8 cellular contexts compared by ENCODE assay signal in the genomic region with DNA sequence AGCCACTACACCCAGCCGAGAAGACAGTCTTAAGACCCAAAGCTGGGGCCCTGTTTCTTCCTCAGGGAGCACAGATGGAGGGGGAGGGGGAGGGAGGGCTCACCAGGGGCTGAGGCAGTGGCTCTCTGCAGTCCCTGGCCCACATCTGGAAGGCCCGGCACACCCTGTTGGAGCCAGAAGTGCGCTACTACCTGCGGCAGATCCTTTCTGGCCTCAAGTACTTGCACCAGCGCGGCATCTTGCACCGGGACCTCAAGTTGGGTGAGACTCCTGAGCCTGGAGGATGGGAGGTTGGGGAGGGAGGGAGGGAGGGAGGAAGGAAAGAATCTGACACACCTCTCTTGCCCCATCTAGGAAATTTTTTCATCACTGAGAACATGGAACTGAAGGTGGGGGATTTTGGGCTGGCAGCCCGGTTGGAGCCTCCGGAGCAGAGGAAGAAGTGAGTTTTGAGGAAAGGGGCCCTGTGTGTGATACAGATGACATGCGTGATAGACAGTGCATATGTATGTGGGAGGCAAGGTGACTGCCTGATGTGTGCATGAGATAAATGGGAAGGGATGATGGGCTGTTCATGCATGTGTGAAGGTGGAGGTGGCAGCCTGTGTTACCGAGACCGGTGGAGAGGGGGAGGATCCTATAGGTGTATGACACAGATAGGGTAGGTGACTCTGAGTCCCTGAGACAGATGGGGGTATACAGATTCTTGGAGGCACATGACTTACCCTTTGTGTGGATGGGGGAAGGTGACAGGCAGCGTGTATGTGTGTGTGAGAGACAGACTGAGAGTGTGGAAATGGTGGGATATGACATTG. TPM values are rescaled to one million over a fixed set of nuclear protein-coding genes. Genes with fewer than 3 reads are reported as not detected.
DNase-seq lines count a peak whose midpoint lies in the region; ATAC-seq, FAIRE-seq and TF ChIP-seq lines count a peak whose summit lies in the region.

No MANE protein-coding gene starts in this region.

- H4K8ac ChIP-seq in mesenchymal stem cell (ENCODE audit: low read length), result no peak overlapping the region

- H3K36me3 ChIP-seq in GM12878 (ENCODE audit: control insufficient read depth in 2 of 2, insufficient read depth in 2 of 2, low read length in 1 of 2) (peaks cover 6 to 9% of the 10 kb centered on the region in 2 experiments), mesenchymal stem cell (ENCODE audit: control insufficient read depth in 1 of 2, insufficient read depth in 2 of 2, low read depth in 1 of 2, low read length in 2 of 2) (peaks cover 49 to 50% of the 10 kb centered on the region in 2 experiments), thymus (ENCODE audit: control insufficient read depth, insufficient read depth) (peaks cover 36% of the 10 kb centered on the region)

- DNase-seq in activated CD4-positive, alpha-beta T cell treated with anti-CD3 and anti-CD28 coated beads for 4 hours, result peak; percentile 54 to 58
- no peak for DNase-seq in activated CD4-positive, alpha-beta T cell treated with anti-CD3 and anti-CD28 coated beads for 1 hour
- no peak for DNase-seq in GM12878 (ENCODE audit: low read depth, low spot score)
- peak; percentile 38 for DNase-seq in mesenchymal stem cell
- DNase-seq in NCI-H1417 (lab: John Stamatoyannopoulos, UW), result no peak
- DNase-seq in cerebellum (ENCODE audit: low spot score), result no peak
- DNase-seq in GDM1 (lab: John Stamatoyannopoulos, UW), result no peak

- 31% methylated on average over 10 of the region's 13 CpGs for WGBS in GM12878 (ENCODE audit: insufficient coverage, insufficient replicate concordance, low lambda C conversion rate, missing lambda C conversion rate)
- WGBS in mesenchymal stem cell, result 71% methylated on average over 10 of the region's 13 CpGs
- 87% methylated on average over 13 of the region's 13 CpGs for WGBS in thymus

- POLR2A ChIA-PET in GM12878 (lab: Charles Lee), result interaction anchor here (0.6 to 6.9 kb wide), 10 partner anchors 7 to 693 kb away, joined by 4 to 59 read pairs (median 8); a partner anchor contains a TSS

- no peaks in the 10 kb centered on the region for H4K20me1 ChIP-seq in GM12878 (ENCODE audit: control insufficient read depth, insufficient read depth)

- H3K9me3 ChIP-seq in GM12878 (replicated peaks; ENCODE audit: control insufficient read depth, insufficient read depth, low read length) (no peaks in the 10 kb centered on the region), mesenchymal stem cell (ENCODE audit: control insufficient read depth, low read length) (no peaks in the 10 kb centered on the region), thymus (ENCODE audit: control insufficient read depth) (no peaks in the 10 kb centered on the region)

- TF ChIP-seq RAD21 in GM12878 (IDR thresholded peaks at IDR 0.05; ENCODE audit: insufficient read depth, low read depth, low read length), result no peak

- peak overlapping the region in 1 of 2 experiments; percentile 80 for H3K14ac ChIP-seq in mesenchymal stem cell (ENCODE audit: low read length in 2 of 2)

- intact Hi-C loops in GM12878 (cut with micrococcal nuclease; ENCODE audit: unreplicated experiment), result no loop called here

- no peak for ATAC-seq in GM12878

- RAD21 ChIA-PET in GM12878 (lab: Charles Lee; ENCODE audit: unreplicated experiment), result interaction anchor here (1.9 to 2.1 kb wide), 3 partner anchors 12 to 26 kb away, joined by 6 to 23 read pairs (median 18); a partner anchor contains a TSS

- no peak for TF ChIP-seq CTCF in GM12878 (IDR thresholded peaks at IDR 0.05 in 2 of 3, conservative IDR thresholded peaks at IDR 0.05 in 1 of 3; ENCODE audit: control insufficient read depth in 2 of 3, extremely low read depth in 1 of 3, insufficient read depth in 1 of 3, low read depth in 3 of 3, low read length in 3 of 3)

- H3K4me3 ChIP-seq in GM12878 (peak overlapping the region; percentile 94), mesenchymal stem cell (ENCODE audit: insufficient read depth in 1 of 2, low read depth in 1 of 2, low read length in 2 of 2) (peak overlapping the region; percentile 47 to 90), thymus (ENCODE audit: low read length) (peak overlapping the region; percentile 24)

- no peak overlapping the region for H2BK5ac ChIP-seq in mesenchymal stem cell (ENCODE audit: low read depth, low read length, poor library complexity, severe bottlenecking)

- H2AFZ ChIP-seq in GM12878 (ENCODE audit: control insufficient read depth, low read depth, low read length) (no peak overlapping the region), mesenchymal stem cell (ENCODE audit: low read depth, low read length) (no peak overlapping the region)

- TF ChIP-seq POLR2A in GM12878 (IDR thresholded peaks at IDR 0.05; ENCODE audit: low read depth, low read length), result peak; percentile 32; the same call in 1 of the 2 replicates

- H2AK5ac ChIP-seq in mesenchymal stem cell (ENCODE audit: low read length, severe bottlenecking), result no peak overlapping the region

- no peak for FAIRE-seq in GM12878 (lab: Jason Lieb, UNC)

- peaks cover 7% of the 10 kb centered on the region for H3K79me1 ChIP-seq in mesenchymal stem cell (replicated peaks; ENCODE audit: low read length, poor library complexity, severe bottlenecking)

- H3K79me2 ChIP-seq in GM12878 (ENCODE audit: control insufficient read depth, insufficient read depth, low read length), result peaks cover 21% of the 10 kb centered on the region

- peak overlapping the region in 1 of 2 experiments; percentile 10 for H3K23ac ChIP-seq in mesenchymal stem cell (ENCODE audit: low read length in 2 of 2)

- H2BK120ac ChIP-seq in mesenchymal stem cell (ENCODE audit: low read depth, low read length), result no peak overlapping the region

- TSS peak; percentile 78 for BruUV-seq in GM12878 (replicated peaks; lab: Mats Ljungman, UMichigan)

- no peak overlapping the region for H4K91ac ChIP-seq in mesenchymal stem cell (ENCODE audit: low read length)

- no peak for TF ChIP-seq EP300 in GM12878 (IDR thresholded peaks at IDR 0.05; ENCODE audit: borderline replicate concordance in 1 of 2, control insufficient read depth in 1 of 2, low read depth in 2 of 2, low read length in 2 of 2)

- peak overlapping the region in 1 of 2 experiments; percentile 22 for H3K18ac ChIP-seq in mesenchymal stem cell (ENCODE audit: low read depth in 1 of 2, low read length in 2 of 2)

- peaks cover 18% of the 10 kb centered on the region for H3K4me1 ChIP-seq in GM12878 (ENCODE audit: control insufficient read depth, insufficient read depth, low read length)
- H3K4me1 ChIP-seq in mesenchymal stem cell (ENCODE audit: control insufficient read depth, insufficient read depth, low read depth, low read length), result peaks cover 48% of the 10 kb centered on the region
- peaks cover 3% of the 10 kb centered on the region for H3K4me1 ChIP-seq in thymus (ENCODE audit: control insufficient read depth, insufficient read depth, low read length)

- no peak overlapping the region; the same call in 1 of the 2 replicates for H3K9ac ChIP-seq in GM12878 (ENCODE audit: control insufficient read depth, insufficient read depth, low read length)
- H3K9ac ChIP-seq in mesenchymal stem cell (ENCODE audit: low read length), result peak overlapping the region; percentile 94

- H2BK12ac ChIP-seq in mesenchymal stem cell (ENCODE audit: low read length in 2 of 2), result peak overlapping the region in 1 of 2 experiments; percentile 35

- no peak overlapping the region for H2BK15ac ChIP-seq in mesenchymal stem cell (ENCODE audit: low read depth, poor library complexity, severe bottlenecking)

- H3K4ac ChIP-seq in mesenchymal stem cell (ENCODE audit: low read depth in 1 of 2, low read length in 2 of 2), result peak overlapping the region in 1 of 2 experiments; percentile 47

- H3K27ac ChIP-seq in GM12878 (ENCODE audit: control insufficient read depth, insufficient read depth) (peak overlapping the region; percentile 43; the same call in 1 of the 2 replicates), mesenchymal stem cell (ENCODE audit: low read length, poor library complexity, severe bottlenecking) (no peak overlapping the region), thymus (ENCODE audit: low read depth) (peak overlapping the region; percentile 21)

- SMC1A ChIA-PET in GM12878 (lab: Charles Lee; ENCODE audit: uncharacterized antibody, unreplicated experiment), result interaction anchor here (0.7 to 1.7 kb wide), 3 partner anchors 8 to 210 kb away, joined by 3 to 10 read pairs (median 8); a partner anchor contains a TSS

- in situ Hi-C loops in GM12878 (cut with MboI), result no loop called here

- peak overlapping the region; percentile 80 for H3K4me2 ChIP-seq in GM12878 (ENCODE audit: control insufficient read depth, insufficient read depth)
- peak overlapping the region; percentile 72 for H3K4me2 ChIP-seq in mesenchymal stem cell (ENCODE audit: low read length, poor library complexity, severe bottlenecking)

- CTCF ChIA-PET in GM12878 (lab: Yijun Ruan, JAX), result interaction anchor here (3.2 to 3.5 kb wide), 2 partner anchors 7 to 17 kb away, joined by 45 to 47 read pairs; a partner anchor contains a TSS

- H3K27me3 ChIP-seq in GM12878 (replicated peaks in 1 of 2; ENCODE audit: control insufficient read depth in 2 of 2, insufficient read depth in 2 of 2, low read length in 1 of 2) (no peaks in the 10 kb centered on the region), mesenchymal stem cell (ENCODE audit: control insufficient read depth in 1 of 2, insufficient read depth in 1 of 2, low read length in 2 of 2) (no peaks in the 10 kb centered on the region), thymus (ENCODE audit: control insufficient read depth, insufficient read depth) (no peaks in the 10 kb centered on the region)

RNA-seq across cellular contexts. Expression of a gene that starts 1.5 kb away (rescaled TPM):
- total RNA-seq in GM12878 (2013; cell fraction: nucleolus; rRNA removed), result 46.1 and 49.0 TPM in 2 replicates
- total RNA-seq in GM12878 (2014; rRNA removed) (19.9 and 23.1 TPM in 2 replicates), GM12878 (2014; rRNA removed; fragmentation: Illumina TruSeq; extraction: Trizol) (8.1 and 9.0 TPM in 2 replicates), GM12878 (2021) (16.5 and 20.9 TPM in 2 replicates), cerebellum (14.3 TPM)
- 5.7 TPM for polyA plus RNA-seq in GM12878 (2011; ENCODE audit: low read depth)
- polyA plus RNA-seq in GM12878 (2011; rRNA removed) (6.4 and 11.6 TPM in 2 replicates), GM12878 (2014; fragmentation: Illumina TruSeq; extraction: Trizol) (5.4 and 9.3 TPM in 2 replicates), GM12878 (2014; fragmentation: Nextera tagmentation; extraction: Ambion mirVana) (1 to 10 TPM; 1.5 to 1.9 TPM), GM12878 (2014; rRNA removed) (23.2 and 29.2 TPM in 2 replicates), GM12878 (2016; fragmentation: Nextera tagmentation; extraction: Ambion mirVana) (10 to 100 TPM; 12.5 to 17.5 TPM), thymus (32.9 TPM)
- polyA plus RNA-seq in GM12878 (2011; cell fraction: cytosol; rRNA removed), result 15.5 and 18.4 TPM in 2 replicates
- polyA plus RNA-seq in GM12878 (2011; cell fraction: nucleus; rRNA removed), result 86.8 and 98.6 TPM in 2 replicates
- 12.9 and 13.7 TPM in 2 replicates for polyA plus RNA-seq in GM12878 (2012)
- 10.7 and 18.8 TPM in 2 replicates for polyA minus RNA-seq in GM12878 (2011; rRNA and poly(A)+ RNA removed)
- 7.9 and 8.8 TPM in 2 replicates for polyA minus RNA-seq in GM12878 (2011; cell fraction: cytosol; rRNA and poly(A)+ RNA removed)
- 30.6 and 52.9 TPM in 2 replicates for polyA minus RNA-seq in GM12878 (2011; cell fraction: nucleus; rRNA and poly(A)+ RNA removed)
- polyA plus RNA-seq in mesenchymal stem cell (2013, experiment 1 of 2), result 28.1 TPM
- polyA plus RNA-seq in mesenchymal stem cell (2013, experiment 2 of 2), result 26.8 TPM

RNA-seq across cellular contexts. Expression of a gene that starts 5.5 kb away (rescaled TPM):
- total RNA-seq in GM12878 (2013; cell fraction: nucleolus; rRNA removed), result 1.3 TPM in 1 of 2 replicates, not detected in the other
- total RNA-seq in GM12878 (2014; rRNA removed) (not detected in 2 replicates), GM12878 (2014; rRNA removed; fragmentation: Illumina TruSeq; extraction: Trizol) (not detected in 2 replicates), GM12878 (2021) (0.28 and 0.45 TPM in 2 replicates), cerebellum (not detected)
- not detected for polyA plus RNA-seq in GM12878 (2011; ENCODE audit: low read depth)
- polyA plus RNA-seq in GM12878 (2011; rRNA removed) (not detected in 2 replicates), GM12878 (2014; fragmentation: Illumina TruSeq; extraction: Trizol) (not detected in 2 replicates), GM12878 (2014; fragmentation: Nextera tagmentation; extraction: Ambion mirVana) (not detected), GM12878 (2014; rRNA removed) (not detected in 2 replicates), GM12878 (2016; fragmentation: Nextera tagmentation; extraction: Ambion mirVana) (under 1 TPM in 1 of 2 experiments, not detected in 1; 0.23 TPM), thymus (0.09 TPM)
- 0.10 TPM in 1 of 2 replicates, not detected in the other for polyA plus RNA-seq in GM12878 (2011; cell fraction: cytosol; rRNA removed)
- polyA plus RNA-seq in GM12878 (2011; cell fraction: nucleus; rRNA removed), result 0.22 TPM in 1 of 2 replicates, not detected in the other
- not detected in 2 replicates for polyA plus RNA-seq in GM12878 (2012)
- not detected in 2 replicates for polyA minus RNA-seq in GM12878 (2011; rRNA and poly(A)+ RNA removed)
- polyA minus RNA-seq in GM12878 (2011; cell fraction: cytosol; rRNA and poly(A)+ RNA removed), result not detected in 2 replicates
- polyA minus RNA-seq in GM12878 (2011; cell fraction: nucleus; rRNA and poly(A)+ RNA removed), result 0.57 and 0.60 TPM in 2 replicates
- polyA plus RNA-seq in mesenchymal stem cell (2013, experiment 1 of 2), result 0.08 TPM
- 0.11 TPM for polyA plus RNA-seq in mesenchymal stem cell (2013, experiment 2 of 2)

RNA-seq across cellular contexts. Expression of a gene that starts 6.6 kb away (rescaled TPM):
- 3.8 and 5.1 TPM in 2 replicates for total RNA-seq in GM12878 (2013; cell fraction: nucleolus; rRNA removed)
- 0.44 and 1.1 TPM in 2 replicates for total RNA-seq in GM12878 (2014; rRNA removed)
- total RNA-seq in GM12878 (2014; rRNA removed; fragmentation: Illumina TruSeq; extraction: Trizol), result 0.18 and 0.45 TPM in 2 replicates
- total RNA-seq in GM12878 (2021), result 1.6 and 2.7 TPM in 2 replicates
- polyA plus RNA-seq in GM12878 (2011; ENCODE audit: low read depth), result 0.41 TPM
- 0.30 and 0.67 TPM in 2 replicates for polyA plus RNA-seq in GM12878 (2011; rRNA removed)
- polyA plus RNA-seq in GM12878 (2011; cell fraction: cytosol; rRNA removed), result 0.89 and 1.0 TPM in 2 replicates
- 3.0 and 3.1 TPM in 2 replicates for polyA plus RNA-seq in GM12878 (2011; cell fraction: nucleus; rRNA removed)
- 0.63 and 1.0 TPM in 2 replicates for polyA plus RNA-seq in GM12878 (2012)
- 0.29 and 0.37 TPM in 2 replicates for polyA plus RNA-seq in GM12878 (2014; fragmentation: Illumina TruSeq; extraction: Trizol)
- under 1 TPM; 0.13 to 0.40 TPM for polyA plus RNA-seq in GM12878 (2014; fragmentation: Nextera tagmentation; extraction: Ambion mirVana)
- polyA plus RNA-seq in GM12878 (2014; rRNA removed), result 1.0 and 3.0 TPM in 2 replicates
- under 1 TPM; 0.18 to 0.23 TPM for polyA plus RNA-seq in GM12878 (2016; fragmentation: Nextera tagmentation; extraction: Ambion mirVana)
- polyA minus RNA-seq in GM12878 (2011; rRNA and poly(A)+ RNA removed), result 0.80 and 1.2 TPM in 2 replicates
- 1.1 TPM in 1 of 2 replicates, not detected in the other for polyA minus RNA-seq in GM12878 (2011; cell fraction: cytosol; rRNA and poly(A)+ RNA removed)
- 1.6 and 3.2 TPM in 2 replicates for polyA minus RNA-seq in GM12878 (2011; cell fraction: nucleus; rRNA and poly(A)+ RNA removed)
- 22.8 TPM for polyA plus RNA-seq in mesenchymal stem cell (2013, experiment 1 of 2)
- 20.2 TPM for polyA plus RNA-seq in mesenchymal stem cell (2013, experiment 2 of 2)
- 3.8 TPM for polyA plus RNA-seq in thymus
- total RNA-seq in cerebellum, result 2.4 TPM

RNA-seq across cellular contexts. Expression of a gene that starts 13.7 kb away (rescaled TPM):
- total RNA-seq in GM12878 (2013; cell fraction: nucleolus; rRNA removed), result 0.48 and 0.83 TPM in 2 replicates
- 0.65 and 0.85 TPM in 2 replicates for total RNA-seq in GM12878 (2014; rRNA removed)
- 0.40 and 0.46 TPM in 2 replicates for total RNA-seq in GM12878 (2014; rRNA removed; fragmentation: Illumina TruSeq; extraction: Trizol)
- 1.3 and 1.5 TPM in 2 replicates for total RNA-seq in GM12878 (2021)
- polyA plus RNA-seq in GM12878 (2011; ENCODE audit: low read depth), result 0.20 TPM
- polyA plus RNA-seq in GM12878 (2011; rRNA removed), result 0.08 TPM in 1 of 2 replicates, not detected in the other
- 0.03 and 0.16 TPM in 2 replicates for polyA plus RNA-seq in GM12878 (2011; cell fraction: cytosol; rRNA removed)
- polyA plus RNA-seq in GM12878 (2011; cell fraction: nucleus; rRNA removed), result 0.22 TPM in 2 replicates
- polyA plus RNA-seq in GM12878 (2012), result 0.76 and 1.2 TPM in 2 replicates
- polyA plus RNA-seq in GM12878 (2014; fragmentation: Illumina TruSeq; extraction: Trizol), result 0.38 and 0.73 TPM in 2 replicates
- polyA plus RNA-seq in GM12878 (2014; fragmentation: Nextera tagmentation; extraction: Ambion mirVana), result under 1 TPM; 0.06 to 0.20 TPM
- 0.76 and 0.94 TPM in 2 replicates for polyA plus RNA-seq in GM12878 (2014; rRNA removed)
- under 1 TPM; 0.43 to 0.98 TPM for polyA plus RNA-seq in GM12878 (2016; fragmentation: Nextera tagmentation; extraction: Ambion mirVana)
- 0.10 TPM in 1 of 2 replicates, not detected in the other for polyA minus RNA-seq in GM12878 (2011; rRNA and poly(A)+ RNA removed)
- polyA minus RNA-seq in GM12878 (2011; cell fraction: cytosol; rRNA and poly(A)+ RNA removed), result not detected in 2 replicates
- 0.19 TPM in 1 of 2 replicates, not detected in the other for polyA minus RNA-seq in GM12878 (2011; cell fraction: nucleus; rRNA and poly(A)+ RNA removed)
- polyA plus RNA-seq in mesenchymal stem cell (2013, experiment 1 of 2), result 0.10 TPM
- polyA plus RNA-seq in mesenchymal stem cell (2013, experiment 2 of 2), result 0.05 TPM
- polyA plus RNA-seq in thymus, result 1.3 TPM
- 0.27 TPM for total RNA-seq in cerebellum

RNA-seq across cellular contexts. Expression of a gene that starts 26.4 kb away (rescaled TPM):
- 330 and 356 TPM in 2 replicates for total RNA-seq in GM12878 (2013; cell fraction: nucleolus; rRNA removed)
- total RNA-seq in GM12878 (2014; rRNA removed), result 3,351 and 3,453 TPM in 2 replicates
- total RNA-seq in GM12878 (2014; rRNA removed; fragmentation: Illumina TruSeq; extraction: Trizol), result 3,065 and 3,117 TPM in 2 replicates
- 3,050 and 3,180 TPM in 2 replicates for total RNA-seq in GM12878 (2021)
- 4,615 TPM for polyA plus RNA-seq in GM12878 (2011; ENCODE audit: low read depth)
- 2,404 and 2,482 TPM in 2 replicates for polyA plus RNA-seq in GM12878 (2011; rRNA removed)
- 2,295 and 2,366 TPM in 2 replicates for polyA plus RNA-seq in GM12878 (2011; cell fraction: cytosol; rRNA removed)
- polyA plus RNA-seq in GM12878 (2011; cell fraction: nucleus; rRNA removed), result 751 and 887 TPM in 2 replicates
- polyA plus RNA-seq in GM12878 (2012), result 3,919 and 4,067 TPM in 2 replicates
- polyA plus RNA-seq in GM12878 (2014; fragmentation: Illumina TruSeq; extraction: Trizol), result 1,912 and 2,704 TPM in 2 replicates
- polyA plus RNA-seq in GM12878 (2014; fragmentation: Nextera tagmentation; extraction: Ambion mirVana), result 1,000 to 10,000 TPM; 2,238 to 3,059 TPM
- 3,141 and 3,461 TPM in 2 replicates for polyA plus RNA-seq in GM12878 (2014; rRNA removed)
- 1,000 to 10,000 TPM; 1,296 to 1,343 TPM for polyA plus RNA-seq in GM12878 (2016; fragmentation: Nextera tagmentation; extraction: Ambion mirVana)
- polyA minus RNA-seq in GM12878 (2011; rRNA and poly(A)+ RNA removed), result 702 and 773 TPM in 2 replicates
- polyA minus RNA-seq in GM12878 (2011; cell fraction: cytosol; rRNA and poly(A)+ RNA removed), result 421 and 433 TPM in 2 replicates
- polyA minus RNA-seq in GM12878 (2011; cell fraction: nucleus; rRNA and poly(A)+ RNA removed), result 155 and 214 TPM in 2 replicates
- polyA plus RNA-seq in mesenchymal stem cell (2013, experiment 1 of 2), result 4,725 TPM
- polyA plus RNA-seq in mesenchymal stem cell (2013, experiment 2 of 2), result 4,884 TPM
- polyA plus RNA-seq in thymus, result 3,732 TPM
- total RNA-seq in cerebellum, result 658 TPM

Comparison
In these comparisons a context has a peak if more than half of its experiments do, and no peak if none do; other contexts are left out.
1. DNase-seq: peak in activated CD4-positive, alpha-beta T cell treated with anti-CD3 and anti-CD28 coated beads for 4 hours (2 of 2) and mesenchymal stem cell (single experiment); none in activated CD4-positive, alpha-beta T cell treated with anti-CD3 and anti-CD28 coated beads for 1 hour (single experiment), GM12878 (single experiment), NCI-H1417 (0 of 3), cerebellum (single experiment) and GDM1 (single experiment).
2. H3K4me3 ChIP-seq: peak in every context shown above with its lines; median percentile 94 in GM12878; 68 in mesenchymal stem cell; 24 in thymus.